ENCODE assay signal across 8 cellular contexts in the genomic region with DNA sequence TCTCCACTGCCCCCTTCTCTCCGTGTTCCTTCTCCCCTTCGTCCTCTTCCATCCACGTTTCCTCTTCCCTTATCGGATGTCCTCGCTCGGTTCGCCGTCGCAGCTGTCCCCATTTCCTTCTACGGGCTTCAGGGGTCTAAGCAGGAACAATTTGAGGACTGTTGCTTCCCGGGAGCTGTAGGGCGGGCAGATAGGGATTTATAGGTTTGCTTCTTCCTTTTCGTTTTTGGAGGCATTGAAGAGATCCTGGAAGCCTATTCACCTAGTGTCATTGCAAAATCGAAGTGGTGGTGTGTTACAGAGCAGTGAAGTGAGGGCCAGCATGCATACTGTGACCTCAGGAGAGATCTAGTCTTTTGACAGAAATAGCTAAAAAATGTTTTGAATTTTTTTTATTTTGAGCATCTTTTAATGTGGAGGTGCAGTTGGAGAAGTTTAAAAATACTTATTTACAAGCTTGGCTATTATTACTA. TPM values are rescaled to one million over a fixed set of nuclear protein-coding genes. Genes with fewer than 3 reads are reported as not detected.
DNase-seq lines count a peak whose midpoint lies in the region; ATAC-seq, FAIRE-seq and TF ChIP-seq lines count a peak whose summit lies in the region.

No MANE protein-coding gene starts in this region.

- H3K27me3 Mint-ChIP-seq in CD14-positive monocyte (ENCODE audit: low read depth in 3 of 3) (peaks cover 3 to 9% (median 4%) of the 10 kb centered on the region in 3 donors), HFFc6 (ENCODE audit: insufficient read depth) (no peaks in the 10 kb centered on the region)
- H3K27me3 Mint-ChIP-seq in activated T-cell treated with anti-CD3 and anti-CD28 coated beads, Interleukin-2, amount 50 U/mL, for 24 hours = no peaks in the 10 kb centered on the region

- H2BK12ac ChIP-seq in trophoblast cell (ENCODE audit: low read length) = no peak overlapping the region

- no peak overlapping the region for H2AK5ac ChIP-seq in trophoblast cell (ENCODE audit: low read length)

- H3K36me3 Mint-ChIP-seq in CD14-positive monocyte (peaks cover 8 to 9% of the 10 kb centered on the region in 2 donors), HFFc6 (ENCODE audit: low read depth) (no peaks in the 10 kb centered on the region; the same call in 1 of the 2 replicates)
- H3K36me3 Mint-ChIP-seq in activated T-cell treated with anti-CD3 and anti-CD28 coated beads, Interleukin-2, amount 50 U/mL, for 24 hours (ENCODE audit: low read depth) = peaks cover 6% of the 10 kb centered on the region

- H3K4me3 ChIP-seq in heart left ventricle (peak overlapping the region; percentile 73 to 99 (median 92)), trophoblast cell (ENCODE audit: low read depth, low read length) (peak overlapping the region; percentile 90)

- peaks cover 5% of the 10 kb centered on the region for H3K79me2 ChIP-seq in trophoblast cell (ENCODE audit: control insufficient read depth, insufficient read depth, low read length, poor library complexity)

- H4K12ac ChIP-seq in trophoblast cell (ENCODE audit: low read depth, low read length) = no peak overlapping the region

- H3K9me3 Mint-ChIP-seq in CD14-positive monocyte (peaks cover 0 to 1% (median 0%) of the 10 kb centered on the region in 7 donors), HFFc6 (no peaks in the 10 kb centered on the region)
- no peaks in the 10 kb centered on the region for H3K9me3 Mint-ChIP-seq in activated T-cell treated with anti-CD3 and anti-CD28 coated beads, Interleukin-2, amount 50 U/mL, for 24 hours

- H3K27me3 ChIP-seq in heart left ventricle = no peaks in the 10 kb centered on the region
- no peaks in the 10 kb centered on the region for H3K27me3 ChIP-seq in trophoblast cell (ENCODE audit: insufficient read depth, low read length)

- no peak overlapping the region for H2AFZ ChIP-seq in trophoblast cell (ENCODE audit: insufficient read depth, low read length, poor library complexity)

- no peak overlapping the region for H2BK120ac ChIP-seq in trophoblast cell (ENCODE audit: insufficient read depth, low read length, poor library complexity)

- H3K27ac ChIP-seq in heart left ventricle (peak overlapping the region in 11 of 12 donors; percentile 73 to 95 (median 90)), trophoblast cell (ENCODE audit: low read depth, low read length) (no peak overlapping the region)

- no peak overlapping the region for H2BK5ac ChIP-seq in trophoblast cell (ENCODE audit: low read depth, low read length, poor library complexity)

- TF ChIP-seq CTCF in CD14-positive monocyte (IDR thresholded peaks at IDR 0.05) = no peak
- no peak for TF ChIP-seq CTCF in HFFc6 (IDR thresholded peaks at IDR 0.05)
- no peak for TF ChIP-seq CTCF in heart left ventricle (IDR thresholded peaks at IDR 0.05)
- no peak for TF ChIP-seq CTCF in D721Med (IDR thresholded peaks at IDR 0.05; ENCODE audit: insufficient read depth, missing control alignments)
- no peak for TF ChIP-seq CTCF in GM10266 (IDR thresholded peaks at IDR 0.05; ENCODE audit: control insufficient read depth, insufficient read depth, low read depth, missing control alignments)

- no peak for TF ChIP-seq POLR2A in heart left ventricle (IDR thresholded peaks at IDR 0.05)

- peaks cover 0 to 6% (median 0%) of the 10 kb centered on the region in 9 donors for H3K36me3 ChIP-seq in heart left ventricle
- H3K36me3 ChIP-seq in trophoblast cell (ENCODE audit: control insufficient read depth in 1 of 2, insufficient read depth in 2 of 2, low read length in 2 of 2) = peaks cover 0 to 6% of the 10 kb centered on the region in 2 experiments

- no peak for FAIRE-seq in D721Med (lab: Jason Lieb, UNC)

- intact Hi-C loops in CD14-positive monocyte (cut with micrococcal nuclease) = no loop called here
- intact Hi-C loops in heart left ventricle (cut with DNase I) = loop anchor here in 3 of 10 donors (2.0 kb wide), 1 partner anchor 24 kb away; no protein-coding TSS in a partner anchor

- no peak overlapping the region for H4K8ac ChIP-seq in trophoblast cell (ENCODE audit: low read depth, low read length)

- ATAC-seq in heart left ventricle = peak in 3 of 4 donors; percentile 9 to 36 (median 13)
- ATAC-seq in HG03460 (IDR thresholded peaks at IDR 0.05; ENCODE audit: unreplicated experiment) = no peak

- DNase-seq in CD14-positive monocyte (ENCODE audit: low spot score) (no peak), HFFc6 (no peak), heart left ventricle (no peak), trophoblast cell (peak in 1 of 2 donors; percentile 26), D721Med (ENCODE audit: insufficient read length, low spot score) (no peak), GM10266 (ENCODE audit: extremely low spot score) (no peak)
- peak; percentile 31 for DNase-seq in activated T-cell treated with anti-CD3 and anti-CD28 coated beads, Interleukin-2, amount 50 U/mL, for 24 hours

- WGBS in heart left ventricle, 4 donors = 0 to 1% (median 1%) methylated on average over 14 of the region's 14 CpGs
- no CpG with 5 or more reads among the region's 14 CpGs for WGBS in trophoblast cell (ENCODE audit: extremely low coverage, insufficient coverage, insufficient read length)

- peaks cover 2% of the 10 kb centered on the region for H3K79me1 ChIP-seq in trophoblast cell (ENCODE audit: low read length)

- H3K4me1 ChIP-seq in heart left ventricle = peaks cover 5 to 33% (median 23%) of the 10 kb centered on the region in 12 donors
- no peaks in the 10 kb centered on the region for H3K4me1 ChIP-seq in trophoblast cell (ENCODE audit: control insufficient read depth in 1 of 2, insufficient read depth in 2 of 2, low read length in 2 of 2)

- no peaks in the 10 kb centered on the region for H3K9me3 ChIP-seq in heart left ventricle
- H3K9me3 ChIP-seq in trophoblast cell (ENCODE audit: insufficient read depth, low read depth, low read length) = no peaks in the 10 kb centered on the region

- H3K23ac ChIP-seq in trophoblast cell (ENCODE audit: low read length) = no peak overlapping the region

- H3K4ac ChIP-seq in trophoblast cell (ENCODE audit: low read depth, low read length) = peak overlapping the region; percentile 4

- peak overlapping the region; percentile 82 for H3K4me2 ChIP-seq in trophoblast cell (ENCODE audit: low read length)

- peak overlapping the region; percentile 94 to 96 for H3K4me3 Mint-ChIP-seq in CD14-positive monocyte
- H3K4me3 Mint-ChIP-seq in HFFc6 = peak overlapping the region; percentile 98
- peak overlapping the region; percentile 80 for H3K4me3 Mint-ChIP-seq in activated T-cell treated with anti-CD3 and anti-CD28 coated beads, Interleukin-2, amount 50 U/mL, for 24 hours

- peak overlapping the region; percentile 44 for H3K9ac ChIP-seq in trophoblast cell (ENCODE audit: low read length)

- peaks cover 29% of the 10 kb centered on the region for H3K4me1 Mint-ChIP-seq in CD14-positive monocyte
- H3K4me1 Mint-ChIP-seq in HFFc6 (ENCODE audit: low read depth) = peaks cover 41% of the 10 kb centered on the region
- H3K4me1 Mint-ChIP-seq in activated T-cell treated with anti-CD3 and anti-CD28 coated beads, Interleukin-2, amount 50 U/mL, for 24 hours (ENCODE audit: low read depth) = peaks cover 34% of the 10 kb centered on the region

- peak overlapping the region; percentile 62 to 91 (median 83) for H3K27ac Mint-ChIP-seq in CD14-positive monocyte
- H3K27ac Mint-ChIP-seq in HFFc6 = peak overlapping the region; percentile 75
- peak overlapping the region; percentile 87 for H3K27ac Mint-ChIP-seq in activated T-cell treated with anti-CD3 and anti-CD28 coated beads, Interleukin-2, amount 50 U/mL, for 24 hours

- H4K91ac ChIP-seq in trophoblast cell (ENCODE audit: low read depth, low read length) = no peak overlapping the region

- H3K14ac ChIP-seq in trophoblast cell (ENCODE audit: low read length) = no peak overlapping the region

- no peak overlapping the region for H3K18ac ChIP-seq in trophoblast cell (ENCODE audit: low read length)

RNA-seq across cellular contexts. Expression of gene ZYG11B, which starts 0.9 kb away (rescaled TPM):
- polyA plus RNA-seq in CD14-positive monocyte (10 to 100 TPM; 15.8 to 17.5 TPM), heart left ventricle (10 to 100 TPM; 16.6 to 28.6 TPM)
- total RNA-seq in HFFc6 (2021; fragmentation: NEBNext Ultra II Directional; extraction: Animal tissue kit (Norgen Biotek cat#: 25700)) = 10 to 100 TPM; 23.5 to 31.3 (median 28.4) TPM
- total RNA-seq in heart left ventricle = 10 to 100 TPM; 45.8 to 85.4 (median 72.4) TPM
- polyA plus RNA-seq in trophoblast cell (2013) = 11.4 and 11.6 TPM in 2 replicates

RNA-seq across cellular contexts. Expression of gene COA7, which starts 29.0 kb away (rescaled TPM):
- 1 to 10 TPM; 6.2 to 8.5 TPM for polyA plus RNA-seq in CD14-positive monocyte
- 10 to 100 TPM; 17.8 to 25.8 (median 20.1) TPM for total RNA-seq in HFFc6 (2021; fragmentation: NEBNext Ultra II Directional; extraction: Animal tissue kit (Norgen Biotek cat#: 25700))
- total RNA-seq in heart left ventricle = 10 to 100 TPM; 10.6 to 19.5 (median 16.3) TPM
- 10 to 100 TPM in 1 of 2 donors, 1 to 10 TPM in 1; 6.4 to 19.3 TPM for polyA plus RNA-seq in heart left ventricle
- polyA plus RNA-seq in trophoblast cell (2013) = 7.9 TPM in 2 replicates
